In genomic region chrX:118730500-118731247, GRCh38 we compare ENCODE assay signal across 10 cellular contexts. TPM values are rescaled to one million over a fixed set of nuclear protein-coding genes. Genes with fewer than 3 reads are reported as not detected.
DNase-seq lines count a peak whose midpoint lies in the region; ATAC-seq, FAIRE-seq and TF ChIP-seq lines count a peak whose summit lies in the region.
"Had no signal": no experiment of that assay in that cellular context is flagged by ENCODE, and none has a peak within 500 bp of the region (broad histone marks: within the 10 kb centered on the region; RNA-seq: fewer than 3 reads in every experiment).

No MANE protein-coding gene starts in this region.

- H3K27me3 ChIP-seq in muscle layer of duodenum (ENCODE audit: low read depth, low read length): no peaks in the 10 kb centered on the region
- H3K27me3 ChIP-seq in effector memory CD4-positive, alpha-beta T cell (replicated peaks; ENCODE audit: control insufficient read depth, insufficient read depth, low read length, poor library complexity, severe bottlenecking): no peaks in the 10 kb centered on the region

- peak overlapping the region in 1 of 2 experiments; percentile 62; a peak in 3 of 6 replicates for H3K27ac ChIP-seq in A549
- H3K27ac ChIP-seq in coronary artery: peak overlapping the region; percentile 33 to 96
- H3K27ac ChIP-seq in muscle layer of duodenum (ENCODE audit: low read length): peak overlapping the region; percentile 63
- no peak overlapping the region for H3K27ac ChIP-seq in effector memory CD4-positive, alpha-beta T cell (ENCODE audit: insufficient read depth, low read length, poor library complexity, severe bottlenecking)

- H3K4me1 ChIP-seq in A549 (peaks cover 34% of the 10 kb centered on the region), muscle layer of duodenum (ENCODE audit: control insufficient read depth in 1 of 2, insufficient read depth in 2 of 2, low read length in 2 of 2) (peaks cover 3 to 13% of the 10 kb centered on the region in 2 donors)
- H3K4me1 ChIP-seq in effector memory CD4-positive, alpha-beta T cell (ENCODE audit: control insufficient read depth, insufficient read depth, low read length, poor library complexity, severe bottlenecking): no peaks in the 10 kb centered on the region
- H3K4me1 ChIP-seq: BE2C had no signal

- H3K9me3 ChIP-seq in A549: peaks cover 11% of the 10 kb centered on the region; the same call in 1 of the 3 replicates
- no peaks in the 10 kb centered on the region for H3K9me3 ChIP-seq in muscle layer of duodenum (ENCODE audit: control insufficient read depth in 1 of 2, low read length in 2 of 2)
- H3K9me3 ChIP-seq in effector memory CD4-positive, alpha-beta T cell (ENCODE audit: control insufficient read depth, low read length): no peaks in the 10 kb centered on the region
- H3K9me3 ChIP-seq: BE2C had no signal

- ATAC-seq in A549: no peak
- no peak for ATAC-seq in HG03521 (IDR thresholded peaks at IDR 0.05; ENCODE audit: unreplicated experiment)

- no peak for TF ChIP-seq EP300 in A549 (IDR thresholded peaks at IDR 0.05)

- DNase-seq in A549 (ENCODE audit: low read depth in 1 of 2, low spot score in 1 of 2): no peak
- DNase-seq in LHCN-M2 (ENCODE audit: low read depth): peak; percentile 52
- no peak for DNase-seq in coronary artery (ENCODE audit: low spot score)
- no peak for DNase-seq in effector memory CD4-positive, alpha-beta T cell
- DNase-seq in OCI-M1 (lab: John Stamatoyannopoulos, UW): no peak
- no peak for DNase-seq in stimulated activated CD4-positive, alpha-beta T cell treated with anti-CD3 and anti-CD28 coated beads, Interleukin-4, amount 100 ng/mL, for 4 hours
- DNase-seq: activated CD8-positive, alpha-beta memory T cell treated with anti-CD3 and anti-CD28 coated beads, Interleukin-2, amount 50 U/mL, for 4 hours; BE2C had no signal

- FAIRE-seq in A549 (lab: Jason Lieb, UNC): peak; percentile 23

- H3K4me2 ChIP-seq in A549: peak overlapping the region; percentile 85

- TF ChIP-seq CTCF in A549 (IDR thresholded peaks at IDR 0.05) (no peak), coronary artery (IDR thresholded peaks at IDR 0.05) (no peak)

- WGBS in A549 (ENCODE audit: missing lambda C conversion rate): 35% methylated on average over 4 of the region's 4 CpGs

- POLR2A ChIA-PET in A549 (lab: Yijun Ruan, JAX): no interaction called here

- no peak overlapping the region for H3K4me3 ChIP-seq in A549
- H3K4me3 ChIP-seq in coronary artery: peak overlapping the region; percentile 11
- H3K4me3 ChIP-seq in muscle layer of duodenum (ENCODE audit: low read depth in 1 of 2, low read length in 2 of 2): no peak overlapping the region
- no peak overlapping the region for H3K4me3 ChIP-seq in effector memory CD4-positive, alpha-beta T cell (ENCODE audit: insufficient read depth, low read depth, low read length, poor library complexity, severe bottlenecking)

- no peak for TF ChIP-seq POLR2A in A549 (IDR thresholded peaks at IDR 0.05; ENCODE audit: low read length)

- no peaks in the 10 kb centered on the region for H3K36me3 ChIP-seq in muscle layer of duodenum (ENCODE audit: control insufficient read depth in 1 of 2, insufficient read depth in 2 of 2, low read length in 2 of 2)
- H3K36me3 ChIP-seq in effector memory CD4-positive, alpha-beta T cell (ENCODE audit: control insufficient read depth, insufficient read depth, low read length): no peaks in the 10 kb centered on the region
- H3K36me3 ChIP-seq: BE2C had no signal

- TF ChIP-seq RAD21 in A549 (conservative IDR thresholded peaks at IDR 0.05 in 1 of 2, IDR thresholded peaks at IDR 0.05 in 1 of 2): no peak

- CTCF ChIA-PET in A549 (lab: Yijun Ruan, JAX): interaction anchor here (1.5 to 3.8 kb wide), 2 partner anchors 87 to 92 kb away, joined by 4 to 20 read pairs; no protein-coding TSS in a partner anchor

TF ChIP-seq in A549, 52 proteins besides CTCF, POLR2A, EP300 and RAD21:
- TF ChIP-seq, protein P1, sequence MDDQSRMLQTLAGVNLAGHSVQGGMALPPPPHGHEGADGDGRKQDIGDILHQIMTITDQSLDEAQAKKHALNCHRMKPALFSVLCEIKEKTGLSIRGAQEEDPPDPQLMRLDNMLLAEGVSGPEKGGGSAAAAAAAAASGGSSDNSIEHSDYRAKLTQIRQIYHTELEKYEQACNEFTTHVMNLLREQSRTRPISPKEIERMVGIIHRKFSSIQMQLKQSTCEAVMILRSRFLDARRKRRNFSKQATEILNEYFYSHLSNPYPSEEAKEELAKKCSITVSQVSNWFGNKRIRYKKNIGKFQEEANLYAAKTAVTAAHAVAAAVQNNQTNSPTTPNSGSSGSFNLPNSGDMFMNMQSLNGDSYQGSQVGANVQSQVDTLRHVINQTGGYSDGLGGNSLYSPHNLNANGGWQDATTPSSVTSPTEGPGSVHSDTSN (IDR thresholded peaks at IDR 0.05): no peak
- TF ChIP-seq FOSL2 (IDR thresholded peaks at IDR 0.05): no peak
- TF ChIP-seq FOSL2 (CRISPR knock-in tag; IDR thresholded peaks at IDR 0.05): peak; percentile 54
- TF ChIP-seq, protein P2, sequence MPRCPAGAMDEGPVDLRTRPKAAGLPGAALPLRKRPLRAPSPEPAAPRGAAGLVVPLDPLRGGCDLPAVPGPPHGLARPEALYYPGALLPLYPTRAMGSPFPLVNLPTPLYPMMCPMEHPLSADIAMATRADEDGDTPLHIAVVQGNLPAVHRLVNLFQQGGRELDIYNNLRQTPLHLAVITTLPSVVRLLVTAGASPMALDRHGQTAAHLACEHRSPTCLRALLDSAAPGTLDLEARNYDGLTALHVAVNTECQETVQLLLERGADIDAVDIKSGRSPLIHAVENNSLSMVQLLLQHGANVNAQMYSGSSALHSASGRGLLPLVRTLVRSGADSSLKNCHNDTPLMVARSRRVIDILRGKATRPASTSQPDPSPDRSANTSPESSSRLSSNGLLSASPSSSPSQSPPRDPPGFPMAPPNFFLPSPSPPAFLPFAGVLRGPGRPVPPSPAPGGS (IDR thresholded peaks at IDR 0.05): no peak

RNA-seq across cellular contexts. Expression of gene IL13RA1, which starts 3.3 kb away (rescaled TPM):
- 82.4 and 86.8 TPM in 2 replicates for polyA plus RNA-seq in A549 (2011; rRNA removed)
- 17.8 and 21.4 TPM in 2 replicates for polyA plus RNA-seq in A549 (2012; cell fraction: cytosol; rRNA removed)
- polyA plus RNA-seq in A549 (2012; cell fraction: nucleus; rRNA removed): 7.5 and 10.0 TPM in 2 replicates
- 47.3 to 54.5 TPM (median 51.1 TPM) in 3 replicates for polyA plus RNA-seq in A549 (2017; fragmentation: RNase III; extraction: RNeasy Plus Mini Kit Qiagen cat#74134 plus additional on column Dnase treatment)
- polyA minus RNA-seq in A549 (2011; rRNA and poly(A)+ RNA removed): 26.0 and 29.9 TPM in 2 replicates
- total RNA-seq in LHCN-M2 (2014; rRNA removed): 33.4 and 34.2 TPM in 2 replicates
- polyA plus RNA-seq in LHCN-M2 (2012): 13.9 TPM
